In genomic region chr17:17921192-17922082, GRCh38 we compare ENCODE assay signal across 8 cellular contexts. TPM values are rescaled to one million over a fixed set of nuclear protein-coding genes. Genes with fewer than 3 reads are reported as not detected.
A peak's percentile ranks its signal among the peaks of the same experiment; 100 is the strongest.
DNase-seq lines count a peak whose midpoint lies in the region; ATAC-seq and TF ChIP-seq lines count a peak whose summit lies in the region.

No MANE protein-coding gene starts in this region.

- H3K9me3 ChIP-seq in sigmoid colon (no peaks in the 10 kb centered on the region), Karpas-422 (ENCODE audit: low read length) (no peaks in the 10 kb centered on the region)

- intact Hi-C loops in sigmoid colon (cut with DNase I), result loop anchor here (2.0 to 5.0 kb wide), 3 partner anchors 44 to 116 kb away; partner anchors contain the start of genes ATPAF2 and GID4

- no peak for TF ChIP-seq EP300 in sigmoid colon (IDR thresholded peaks at IDR 0.05)

- TF ChIP-seq CTCF in sigmoid colon (IDR thresholded peaks at IDR 0.05), result no peak

- H3K36me3 ChIP-seq in sigmoid colon (no peaks in the 10 kb centered on the region), Karpas-422 (ENCODE audit: insufficient read depth, low read length) (no peaks in the 10 kb centered on the region)

- no peak for TF ChIP-seq POLR2A in sigmoid colon (IDR thresholded peaks at IDR 0.05)

- no peak overlapping the region for H3K4me2 ChIP-seq in Karpas-422 (ENCODE audit: low read depth, low read length, poor library complexity, severe bottlenecking)

- H3K27ac ChIP-seq in sigmoid colon (peak overlapping the region; percentile 58 to 81 (median 76)), Karpas-422 (ENCODE audit: low read length) (no peak overlapping the region)

- H3K79me2 ChIP-seq in Karpas-422 (ENCODE audit: low read length), result no peaks in the 10 kb centered on the region

- no peaks in the 10 kb centered on the region for H3K27me3 ChIP-seq in sigmoid colon
- no peaks in the 10 kb centered on the region for H3K27me3 ChIP-seq in Karpas-422 (ENCODE audit: low read length)

- H2AFZ ChIP-seq in Karpas-422 (ENCODE audit: low read length), result no peak overlapping the region

- no peak overlapping the region for H3K9ac ChIP-seq in Karpas-422 (ENCODE audit: low read length)

- no peak for ATAC-seq in GM21825 (IDR thresholded peaks at IDR 0.05; ENCODE audit: unreplicated experiment)

- 34 to 59% methylated on average over 10 of the region's 10 CpGs for WGBS in sigmoid colon, 2 donors

- H3K4me3 ChIP-seq in sigmoid colon (no peak overlapping the region), Karpas-422 (ENCODE audit: low read length) (no peak overlapping the region)

- H4K20me1 ChIP-seq in Karpas-422 (ENCODE audit: insufficient read depth, low read depth, low read length), result peaks cover 5% of the 10 kb centered on the region; the same call in 1 of the 2 replicates

- H3K4me1 ChIP-seq in sigmoid colon (peaks cover 0 to 57% (median 50%) of the 10 kb centered on the region in 4 donors), Karpas-422 (ENCODE audit: low read length) (no peaks in the 10 kb centered on the region)

- DNase-seq in NCI-H510A treated with DMSO at 0.1 percent for 48 hours (lab: John Stamatoyannopoulos, UW) (peak; percentile 61), NCI-H510A (lab: John Stamatoyannopoulos, UW) (no peak), anterior cingulate cortex (lab: John Stamatoyannopoulos, UW) (peak in 39 of 58 donors; percentile 13 to 85 (median 58)), hippocampal formation (lab: John Stamatoyannopoulos, UW) (peak; percentile 54 to 77), sigmoid colon (peak; percentile 71), Karpas-422 (no peak)
- DNase-seq in activated naive CD4-positive, alpha-beta T cell treated with Interleukin-2 at 50 U/mL for 16 hours, result no peak

- H3K9me2 ChIP-seq in Karpas-422 (replicated peaks; ENCODE audit: insufficient read depth, low read length), result no peaks in the 10 kb centered on the region

RNA-seq across cellular contexts. Expression of gene TOM1L2, which starts 50.8 kb away (rescaled TPM):
- 100 to 1,000 TPM in 1 of 4 donors, 10 to 100 TPM in 3; 38.2 to 215 (median 66.2) TPM for total RNA-seq in sigmoid colon
- 10 to 100 TPM; 13.8 to 43.3 (median 29.6) TPM for polyA plus RNA-seq in sigmoid colon
- 6.0 and 6.4 TPM in 2 replicates for total RNA-seq in Karpas-422 (2014; rRNA removed; shearing (Covaris generic); ENCODE audit: low replicate concordance)

RNA-seq across cellular contexts. Expression of gene DRC3, which starts 51.2 kb away (rescaled TPM):
- 1 to 10 TPM in 3 of 4 donors, under 1 TPM in 1; 0.36 to 6.1 (median 1.8) TPM for total RNA-seq in sigmoid colon
- polyA plus RNA-seq in sigmoid colon, result under 1 TPM in 1 of 3 donors, not detected in 2; 0.83 TPM
- total RNA-seq in Karpas-422 (2014; rRNA removed; shearing (Covaris generic); ENCODE audit: low replicate concordance), result 4.5 TPM in 1 of 2 replicates, not detected in the other

Comparison
In these comparisons a context has a peak if more than half of its experiments do, and no peak if none do; other contexts are left out.
1. DNase-seq: peak in NCI-H510A treated with DMSO at 0.1 percent for 48 hours (single experiment), anterior cingulate cortex (39 of 58), hippocampal formation (2 of 2) and sigmoid colon (single experiment); none in NCI-H510A (single experiment), Karpas-422 (single experiment) and activated naive CD4-positive, alpha-beta T cell treated with Interleukin-2 at 50 U/mL for 16 hours (single experiment).